10 cellular contexts compared by ENCODE assay signal in the genomic region with DNA sequence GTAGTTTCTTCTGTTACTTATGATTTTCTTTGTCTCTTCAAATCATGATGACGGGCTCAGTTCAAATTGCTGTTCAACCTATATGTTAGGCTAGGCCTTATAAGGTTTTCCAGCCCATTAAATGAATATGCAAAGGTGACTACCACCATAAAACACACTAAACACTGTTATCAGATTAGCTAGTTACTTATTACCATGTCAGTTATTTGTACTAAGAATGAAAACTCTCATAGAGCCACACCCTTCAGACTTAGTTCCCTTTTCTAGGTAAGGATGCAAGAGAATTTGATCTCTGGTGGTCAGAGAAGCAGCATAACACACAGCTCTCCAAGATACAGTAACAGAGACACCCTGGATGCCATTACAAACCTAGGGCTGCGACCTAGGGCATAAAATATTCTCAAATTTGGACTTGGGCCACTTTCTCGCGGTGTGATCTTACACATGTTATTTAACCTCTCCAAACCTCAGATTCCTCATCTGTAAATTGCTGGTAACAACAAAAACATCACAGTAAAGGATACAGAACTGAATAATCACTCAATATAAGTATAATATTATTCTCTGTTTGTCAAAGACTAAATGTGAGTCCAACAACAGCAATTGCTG. TPM values are rescaled to one million over a fixed set of nuclear protein-coding genes. Genes with fewer than 3 reads are reported as not detected.
DNase-seq lines count a peak whose midpoint lies in the region; ATAC-seq, FAIRE-seq and TF ChIP-seq lines count a peak whose summit lies in the region.
"Had no signal": no experiment of that assay in that cellular context is flagged by ENCODE, and none has a peak within 500 bp of the region (broad histone marks: within the 10 kb centered on the region; RNA-seq: fewer than 3 reads in every experiment).

No MANE protein-coding gene starts in this region.

- intact Hi-C loops in OCI-LY7 (cut with micrococcal nuclease; ENCODE audit: unreplicated experiment), result no loop called here

- TF ChIP-seq CTCF in OCI-LY7 (conservative IDR thresholded peaks at IDR 0.05; ENCODE audit: low read length), result no peak

- no peak overlapping the region for H2AFZ ChIP-seq in OCI-LY7 (ENCODE audit: low read length)

- DNase-seq in NOMO-1 treated with DMSO at 0.1 percent for 48 hours (lab: John Stamatoyannopoulos, UW; ENCODE audit: unreplicated experiment), result peak; percentile 81
- peak; percentile 89 for DNase-seq in small intestine
- no peak for DNase-seq in central memory CD4-positive, alpha-beta T cell
- DNase-seq in OCI-LY7 (ENCODE audit: low spot score), result no peak
- no peak for DNase-seq in NCI-H2227 treated with DMSO at 0.1 percent for 48 hours (lab: John Stamatoyannopoulos, UW)
- no peak for DNase-seq in stimulated activated effector memory CD8-positive, alpha-beta T cell treated with anti-CD3 and anti-CD28 coated beads, Interleukin-12 subunit alpha, Interleukin-12 subunit beta, amount 100 ng/mL, for 72 hours (ENCODE audit: low spot score in 2 of 2)
- DNase-seq: NCI-H2107, T-cell had no signal

- H3K9me3 Mint-ChIP-seq in stimulated activated effector memory CD8-positive, alpha-beta T cell treated with anti-CD3 and anti-CD28 coated beads, Interleukin-12 subunit alpha, Interleukin-12 subunit beta, amount 100 ng/mL, for 72 hours, result no peaks in the 10 kb centered on the region
- H3K9me3 Mint-ChIP-seq: T-cell had no signal

- FAIRE-seq in small intestine (lab: Jason Lieb, UNC), result peak; percentile 26

- CTCF ChIA-PET in OCI-LY7 (lab: Charles Lee; ENCODE audit: unreplicated experiment), result no interaction called here

- no peaks in the 10 kb centered on the region for H4K20me1 ChIP-seq in OCI-LY7 (ENCODE audit: insufficient read depth, low read length)

- POLR2A ChIA-PET in OCI-LY7 (lab: Charles Lee), result no interaction called here

- H3K27ac ChIP-seq in small intestine (ENCODE audit: low read depth in 1 of 2, low read length in 1 of 2) (peak overlapping the region; percentile 32 to 75), OCI-LY7 (ENCODE audit: low read depth, low read length, poor library complexity, severe bottlenecking) (no peak overlapping the region)

- H3K79me2 ChIP-seq in OCI-LY7 (ENCODE audit: insufficient read depth, low read depth, low read length), result no peaks in the 10 kb centered on the region

- no peaks in the 10 kb centered on the region for H3K27me3 ChIP-seq in small intestine (ENCODE audit: control insufficient read depth in 2 of 2, insufficient read depth in 2 of 2, low read length in 2 of 2)

- H3K4me2 ChIP-seq in OCI-LY7 (ENCODE audit: low read length), result no peak overlapping the region

- H3K4me3 ChIP-seq in small intestine (ENCODE audit: low read depth in 1 of 2, low read length in 2 of 2), result peak overlapping the region in 1 of 2 donors; percentile 11
- no peak overlapping the region for H3K4me3 ChIP-seq in OCI-LY7 (ENCODE audit: low read depth, low read length, poor library complexity, severe bottlenecking)

- H3K4me3 Mint-ChIP-seq in stimulated activated effector memory CD8-positive, alpha-beta T cell treated with anti-CD3 and anti-CD28 coated beads, Interleukin-12 subunit alpha, Interleukin-12 subunit beta, amount 100 ng/mL, for 72 hours, result no peak overlapping the region
- H3K4me3 Mint-ChIP-seq: T-cell had no signal

- no peaks in the 10 kb centered on the region for H3K4me1 ChIP-seq in small intestine (ENCODE audit: control insufficient read depth in 2 of 2, insufficient read depth in 1 of 2, low read depth in 1 of 2, low read length in 1 of 2)
- no peaks in the 10 kb centered on the region for H3K4me1 ChIP-seq in OCI-LY7 (ENCODE audit: insufficient read depth, low read length, poor library complexity, severe bottlenecking)

- no peaks in the 10 kb centered on the region for H3K9me2 ChIP-seq in OCI-LY7 (ENCODE audit: insufficient read depth, low read length)

- H3K4me1 Mint-ChIP-seq in stimulated activated effector memory CD8-positive, alpha-beta T cell treated with anti-CD3 and anti-CD28 coated beads, Interleukin-12 subunit alpha, Interleukin-12 subunit beta, amount 100 ng/mL, for 72 hours, result peaks cover 6% of the 10 kb centered on the region
- H3K4me1 Mint-ChIP-seq: T-cell had no signal

- H3K9me3 ChIP-seq in small intestine (ENCODE audit: control insufficient read depth, low read depth) (no peaks in the 10 kb centered on the region), OCI-LY7 (ENCODE audit: low read length) (no peaks in the 10 kb centered on the region)

- no peak overlapping the region for H3K27ac Mint-ChIP-seq in stimulated activated effector memory CD8-positive, alpha-beta T cell treated with anti-CD3 and anti-CD28 coated beads, Interleukin-12 subunit alpha, Interleukin-12 subunit beta, amount 100 ng/mL, for 72 hours
- H3K27ac Mint-ChIP-seq: T-cell had no signal

- ATAC-seq in GM19328 (IDR thresholded peaks at IDR 0.05; ENCODE audit: unreplicated experiment) (peak; percentile 54), HG02970 (IDR thresholded peaks at IDR 0.05; ENCODE audit: low FRiP score, unreplicated experiment) (peak; percentile 88)
- ATAC-seq in stimulated activated effector memory CD8-positive, alpha-beta T cell treated with anti-CD3 and anti-CD28 coated beads, Interleukin-12 subunit alpha, Interleukin-12 subunit beta, amount 100 ng/mL, for 72 hours, result no peak
- ATAC-seq: T-cell had no signal

- peaks cover 33% of the 10 kb centered on the region for H3K36me3 Mint-ChIP-seq in stimulated activated effector memory CD8-positive, alpha-beta T cell treated with anti-CD3 and anti-CD28 coated beads, Interleukin-12 subunit alpha, Interleukin-12 subunit beta, amount 100 ng/mL, for 72 hours

- 13 to 63% (median 35%) methylated on average over 4 of the region's 4 CpGs for WGBS in small intestine, 3 donors

- H3K36me3 ChIP-seq in small intestine (ENCODE audit: control insufficient read depth in 2 of 2, insufficient read depth in 2 of 2, low read length in 2 of 2), result peaks cover 2 to 7% of the 10 kb centered on the region in 2 donors
- H3K36me3 ChIP-seq in OCI-LY7 (ENCODE audit: insufficient read depth, low read length), result peaks cover 3% of the 10 kb centered on the region; the same call in 1 of the 2 replicates

- BruUV-seq in OCI-LY7 (replicated peaks; lab: Mats Ljungman, UMichigan), result no TSS peak

RNA-seq across cellular contexts. Expression of gene ANKMY2, which starts 35.6 kb away (rescaled TPM):
- polyA plus RNA-seq in small intestine, result 10 to 100 TPM; 13.9 to 14.3 (median 14.1) TPM
- total RNA-seq in OCI-LY7 (2014; rRNA removed; shearing (Covaris generic)), result 10.3 and 11.9 TPM in 2 replicates
- 13.0 and 15.2 TPM in 2 replicates for total RNA-seq in OCI-LY7 (2022)

RNA-seq across cellular contexts. Expression of gene BZW2, which starts 36.0 kb away (rescaled TPM):
- 10 to 100 TPM; 21.9 to 60.6 (median 30.5) TPM for polyA plus RNA-seq in small intestine
- total RNA-seq in OCI-LY7 (2014; rRNA removed; shearing (Covaris generic)), result 66.8 and 84.9 TPM in 2 replicates
- total RNA-seq in OCI-LY7 (2022), result 75.2 and 81.6 TPM in 2 replicates

Comparison
In these comparisons a context has a peak if more than half of its experiments do, and no peak if none do; other contexts are left out.
1. DNase-seq: peak in NOMO-1 treated with DMSO at 0.1 percent for 48 hours (single experiment) and small intestine (single experiment); none in central memory CD4-positive, alpha-beta T cell (single experiment), OCI-LY7 (single experiment), NCI-H2227 treated with DMSO at 0.1 percent for 48 hours (single experiment) and stimulated activated effector memory CD8-positive, alpha-beta T cell treated with anti-CD3 and anti-CD28 coated beads, Interleukin-12 subunit alpha, Interleukin-12 subunit beta, amount 100 ng/mL, for 72 hours (0 of 2).